In the genomic region with DNA sequence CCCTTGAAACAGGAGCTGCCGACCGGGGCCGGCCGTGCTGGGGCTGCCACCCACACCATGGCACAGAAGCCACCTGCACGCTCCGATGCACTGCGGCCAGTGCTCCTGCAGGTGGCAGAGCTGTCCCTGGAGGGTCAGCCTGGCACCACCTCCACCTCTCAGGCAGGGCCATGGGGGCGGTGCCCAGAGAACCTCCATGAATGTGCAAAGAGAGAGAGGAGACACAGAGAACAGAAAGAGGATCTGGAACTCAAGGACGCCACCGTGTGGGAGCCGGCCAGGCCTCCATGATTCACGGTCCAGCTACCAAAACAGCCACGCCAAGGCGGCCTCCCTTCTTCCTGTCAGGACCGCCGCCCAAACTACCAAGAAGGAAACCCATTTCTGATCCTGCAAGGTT, we compare ENCODE assay signal across 8 cellular contexts.
DNase-seq lines count a peak whose midpoint lies in the region; ATAC-seq and TF ChIP-seq lines count a peak whose summit lies in the region.
"Not testable (repeated sequence)": the region's sequence is repeated elsewhere in the genome, so short reads cannot be mapped to it uniquely, and the experiment has no call there.

No MANE protein-coding gene starts in this region.

- H3K27ac ChIP-seq in A673 (ENCODE audit: low read depth, low read length, poor library complexity, severe bottlenecking), result not testable (repeated sequence)
- peak overlapping the region in 1 of 4 donors; percentile 32 for H3K27ac ChIP-seq in gastroesophageal sphincter

- not testable (repeated sequence) for H3K9me3 ChIP-seq in A673 (ENCODE audit: low read depth, low read length, poor library complexity, severe bottlenecking); gastroesophageal sphincter

- not testable (repeated sequence) for DNase-seq in A673 (ENCODE audit: low spot score)
- peak; percentile 77 for DNase-seq in activated CD4-positive, alpha-beta T cell treated with anti-CD3 and anti-CD28 coated beads, Interleukin-2, amount 50 U/mL, for 1 hour
- peak; percentile 68 for DNase-seq in activated naive CD8-positive, alpha-beta T cell treated with anti-CD3 and anti-CD28 coated beads for 36 hours
- DNase-seq in neural crest cell (ENCODE audit: low read depth, low spot score), result peak; percentile 53
- peak; percentile 25 for DNase-seq in stimulated activated CD8-positive, alpha-beta memory T cell treated with anti-CD3 and anti-CD28 coated beads, Interleukin-12 subunit alpha, Interleukin-12 subunit beta, amount 100 ng/mL, for 4 hours (ENCODE audit: low read depth)

- H3K27me3 Mint-ChIP-seq in activated naive CD8-positive, alpha-beta T cell treated with anti-CD3 and anti-CD28 coated beads for 36 hours; neural crest cell (ENCODE audit: low read depth): not testable (repeated sequence)

- H3K4me3 ChIP-seq in A673 (ENCODE audit: low read depth, low read length, poor library complexity, severe bottlenecking); gastroesophageal sphincter: not testable (repeated sequence)

- TF ChIP-seq CTCF in A673 (conservative IDR thresholded peaks at IDR 0.05; ENCODE audit: low read depth, low read length) (peak; percentile 25; the same call in 1 of the 2 replicates), gastroesophageal sphincter (IDR thresholded peaks at IDR 0.05) (peak in 1 of 4 experiments; percentile 49), neural crest cell (conservative IDR thresholded peaks at IDR 0.05) (peak; percentile 50)

- not testable (repeated sequence) for H3K36me3 ChIP-seq in A673 (ENCODE audit: insufficient read depth, low read length, poor library complexity, severe bottlenecking); gastroesophageal sphincter

- intact Hi-C loops in A673 (cut with micrococcal nuclease; ENCODE audit: unreplicated experiment), result not testable (repeated sequence)

- ATAC-seq in GM19025 (IDR thresholded peaks at IDR 0.05; ENCODE audit: low read depth, unreplicated experiment) (peak; percentile 39), HG03432 (IDR thresholded peaks at IDR 0.05; ENCODE audit: unreplicated experiment) (peak; percentile 50), gastroesophageal sphincter (peak; percentile 42)

- not testable (repeated sequence) for H3K27ac Mint-ChIP-seq in activated naive CD8-positive, alpha-beta T cell treated with anti-CD3 and anti-CD28 coated beads for 36 hours; neural crest cell (ENCODE audit: unreplicated experiment)

- BruUV-seq in A673 (replicated peaks; lab: Mats Ljungman, UMichigan), result not testable (repeated sequence)

- not testable (repeated sequence) for H3K4me1 Mint-ChIP-seq in activated naive CD8-positive, alpha-beta T cell treated with anti-CD3 and anti-CD28 coated beads for 36 hours; neural crest cell

- not testable (repeated sequence) for H3K27me3 ChIP-seq in A673 (replicated peaks; ENCODE audit: insufficient read depth, low read depth, low read length, poor library complexity); gastroesophageal sphincter

- no CpG with 5 or more reads among the region's 16 CpGs for WGBS in gastroesophageal sphincter (ENCODE audit: low coverage in 1 of 2), 2 donors

- H3K9me3 Mint-ChIP-seq in activated naive CD8-positive, alpha-beta T cell treated with anti-CD3 and anti-CD28 coated beads for 36 hours; neural crest cell: not testable (repeated sequence)

- not testable (repeated sequence) for TF ChIP-seq POLR2A in gastroesophageal sphincter (IDR thresholded peaks at IDR 0.05)

- CTCF ChIA-PET in A673 (lab: Charles Lee), result not testable (repeated sequence)

- POLR2A ChIA-PET in A673 (lab: Charles Lee; ENCODE audit: low non-redundant PET), result not testable (repeated sequence)

- not testable (repeated sequence) for H3K4me1 ChIP-seq in A673 (ENCODE audit: insufficient read depth, low read length, poor library complexity, severe bottlenecking); gastroesophageal sphincter

- TF ChIP-seq EP300 in gastroesophageal sphincter (IDR thresholded peaks at IDR 0.05), result not testable (repeated sequence)

- not testable (repeated sequence) for H3K4me3 Mint-ChIP-seq in activated naive CD8-positive, alpha-beta T cell treated with anti-CD3 and anti-CD28 coated beads for 36 hours; neural crest cell

- H3K36me3 Mint-ChIP-seq in activated naive CD8-positive, alpha-beta T cell treated with anti-CD3 and anti-CD28 coated beads for 36 hours; neural crest cell (ENCODE audit: low read depth): not testable (repeated sequence)
